In the genomic region with DNA sequence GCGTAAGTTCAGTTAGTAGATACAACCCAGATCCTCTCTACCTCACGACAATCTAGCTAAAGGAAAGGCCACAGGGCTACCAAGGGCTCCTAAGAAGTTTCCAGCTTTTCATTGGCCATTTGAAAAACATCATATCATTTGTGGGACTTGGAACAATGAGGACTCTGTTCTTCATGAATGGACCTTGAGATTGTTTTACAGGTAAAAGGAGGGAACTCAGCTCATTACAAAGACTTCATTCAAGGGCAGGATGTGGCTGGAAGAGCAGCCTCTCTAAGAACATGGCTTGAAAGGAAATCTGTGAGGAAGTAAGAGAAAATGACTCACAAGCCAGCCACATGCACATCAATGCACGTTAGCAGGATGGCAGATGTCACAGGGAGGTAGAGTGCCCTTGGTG, we compare ENCODE assay signal across 13 cellular contexts.
A peak's percentile ranks its signal among the peaks of the same experiment; 100 is the strongest.
DNase-seq lines count a peak whose midpoint lies in the region; ATAC-seq and TF ChIP-seq lines count a peak whose summit lies in the region.
"Had no signal": no experiment of that assay in that cellular context is flagged by ENCODE, and none has a peak within 500 bp of the region (broad histone marks: within the 10 kb centered on the region; RNA-seq: fewer than 3 reads in every experiment).

No MANE protein-coding gene starts in this region.

- intact Hi-C loops in prostate gland (cut with DNase I), result no loop called here

- H3K9me3 ChIP-seq in prostate gland, result no peaks in the 10 kb centered on the region
- H3K9me3 ChIP-seq: adrenal gland had no signal

- DNase-seq in HCEC 1CT, result peak; percentile 6
- peak; percentile 9 for DNase-seq in KG1 (lab: John Stamatoyannopoulos, UW)
- DNase-seq in fibroblast of mammary gland (ENCODE audit: low read depth), result peak; percentile 1
- no peak for DNase-seq in prostate gland (ENCODE audit: low spot score)
- DNase-seq in NCI-H187 treated with DMSO at 0.1 percent for 48 hours (lab: John Stamatoyannopoulos, UW), result no peak
- no peak for DNase-seq in H7
- DNase-seq: activated CD4-positive, alpha-beta T cell treated with anti-CD3 and anti-CD28 coated beads, Interleukin-2, amount 50 U/mL, for 1 hour; adrenal gland; stimulated activated naive B cell treated with anti-CD40 and anti-IgM and Interleukin-4, amounts not matched to agents 10 μg/mL and 1 μg/mL and 100 μg/mL, for 72 hours had no signal

- no peak overlapping the region for H3K27ac ChIP-seq in prostate gland
- H3K27ac ChIP-seq: adrenal gland had no signal

- no peaks in the 10 kb centered on the region for H3K4me1 ChIP-seq in prostate gland (replicated peaks)
- H3K4me1 ChIP-seq: adrenal gland had no signal

- no peak for TF ChIP-seq POLR2A in prostate gland (IDR thresholded peaks at IDR 0.05)

- no peaks in the 10 kb centered on the region for H3K27me3 ChIP-seq in prostate gland (replicated peaks; ENCODE audit: insufficient read depth)
- H3K27me3 ChIP-seq in H7 (ENCODE audit: control insufficient read depth, insufficient read depth, low read length), result no peaks in the 10 kb centered on the region
- H3K27me3 ChIP-seq: adrenal gland had no signal

- TF ChIP-seq CTCF in fibroblast of mammary gland (conservative IDR thresholded peaks at IDR 0.05; ENCODE audit: control insufficient read depth, insufficient read depth, low read depth, low read length), result no peak
- TF ChIP-seq CTCF in prostate gland (IDR thresholded peaks at IDR 0.05), result no peak

- H3K36me3 ChIP-seq in prostate gland, result no peaks in the 10 kb centered on the region
- H3K36me3 ChIP-seq in H7 (replicated peaks; ENCODE audit: control insufficient read depth, insufficient read depth, low read length), result no peaks in the 10 kb centered on the region
- H3K36me3 ChIP-seq: adrenal gland had no signal

- ATAC-seq in GM18502 (IDR thresholded peaks at IDR 0.05; ENCODE audit: poor library complexity, unreplicated experiment) (peak; percentile 69), GM19328 (IDR thresholded peaks at IDR 0.05; ENCODE audit: unreplicated experiment) (no peak)
- ATAC-seq: K562; Panc1; stimulated activated naive B cell treated with anti-CD40 and anti-IgM and Interleukin-4, amounts not matched to agents 10 μg/mL and 1 μg/mL and 100 μg/mL, for 72 hours had no signal

- WGBS in prostate gland, result 63% methylated on average over 3 of the region's 3 CpGs

- H3K4me3 ChIP-seq in fibroblast of mammary gland (ENCODE audit: control insufficient read depth, low read depth, low read length) (no peak overlapping the region), prostate gland (no peak overlapping the region), H7 (ENCODE audit: insufficient read depth, low read depth, low read length) (no peak overlapping the region)
- H3K4me3 ChIP-seq: adrenal gland, K562 had no signal

Comparison
In these comparisons a context has a peak if more than half of its experiments do, and no peak if none do; other contexts are left out.
1. DNase-seq: peak in HCEC 1CT (single experiment), KG1 (single experiment) and fibroblast of mammary gland (single experiment); none in prostate gland (single experiment), NCI-H187 treated with DMSO at 0.1 percent for 48 hours (single experiment) and H7 (single experiment).